ENCODE assay signal across 1 cellular context in genomic region chr6:96926425-96926824, GRCh38.
TF ChIP-seq lines count a peak whose summit lies in the region.

No MANE protein-coding gene starts in this region.

TF ChIP-seq in K562, 482 proteins besides CTCF, POLR2A, EP300 and RAD21 (continued from another document and continues in another):
- TF ChIP-seq MBD1 (CRISPR knock-in tag; IDR thresholded peaks at IDR 0.05) (no peak), PHB2 (IDR thresholded peaks at IDR 0.05; ENCODE audit: low read depth) (no peak), CCNT2 (IDR thresholded peaks at IDR 0.05; ENCODE audit: borderline replicate concordance, extremely low read depth, insufficient read length, low read depth, low read length) (no peak), SP1 (CRISPR knock-in tag; IDR thresholded peaks at IDR 0.05) (no peak), ZBTB2 (IDR thresholded peaks at IDR 0.05) (peak; percentile 79; the same call in 1 of the 2 replicates), TRIM28 (IDR thresholded peaks at IDR 0.05) (no peak), IRF1 (CRISPR knock-in tag; IDR thresholded peaks at IDR 0.05; ENCODE audit: borderline replicate concordance) (no peak), BMI1 (IDR thresholded peaks at IDR 0.05; ENCODE audit: low read length) (no peak), RCOR1 (IDR thresholded peaks at IDR 0.05; ENCODE audit: borderline replicate concordance in 1 of 2, low read depth in 2 of 2, low read length in 2 of 2) (peak in 1 of 2 experiments; percentile 71; a peak in 1 of 4 replicates), MYNN (IDR thresholded peaks at IDR 0.05) (peak; percentile 48; the same call in 1 of the 2 replicates), MYNN (CRISPR knock-in tag; IDR thresholded peaks at IDR 0.05) (no peak), CBFA2T3 (IDR thresholded peaks at IDR 0.05) (peak; percentile 93), NR4A1 (CRISPR knock-in tag; IDR thresholded peaks at IDR 0.05) (no peak), NR4A1 (tag; IDR thresholded peaks at IDR 0.05) (no peak), ARID4B (CRISPR knock-in tag; IDR thresholded peaks at IDR 0.05) (no peak), ZBTB11 (CRISPR knock-in tag; IDR thresholded peaks at IDR 0.05) (no peak), ERF (CRISPR knock-in tag; IDR thresholded peaks at IDR 0.05) (no peak), NFIX (CRISPR knock-in tag; IDR thresholded peaks at IDR 0.05; ENCODE audit: low read depth) (no peak), TAL1 (IDR thresholded peaks at IDR 0.05) (peak; percentile 74), NFIC (IDR thresholded peaks at IDR 0.05) (peak; percentile 65), SOX6 (IDR thresholded peaks at IDR 0.05) (peak; percentile 56; the same call in 1 of the 2 replicates), OTX1 (CRISPR knock-in tag; IDR thresholded peaks at IDR 0.05) (no peak), FOXK2 (conservative IDR thresholded peaks at IDR 0.05 in 1 of 2, IDR thresholded peaks at IDR 0.05 in 1 of 2; ENCODE audit: low read depth in 2 of 2) (0 out of 4 replicates have a peak, but pooled peaks of 1 of the 2 experiments have one; percentile 21), ATF2 (CRISPR knock-in tag; IDR thresholded peaks at IDR 0.05) (no peak), TBL1XR1 (IDR thresholded peaks at IDR 0.05; ENCODE audit: low read length in 2 of 2) (peak in 1 of 2 experiments; percentile 65; a peak in 1 of 4 replicates), GABPA (tag; conservative IDR thresholded peaks at IDR 0.05; ENCODE audit: low read depth) (no peak), ZNF407 (IDR thresholded peaks at IDR 0.05; ENCODE audit: low read depth) (no peak), BCOR (IDR thresholded peaks at IDR 0.05) (no peak), ZNF347 (CRISPR knock-in tag; IDR thresholded peaks at IDR 0.05; ENCODE audit: low read depth) (no peak), HMG20A (CRISPR knock-in tag; conservative IDR thresholded peaks at IDR 0.05) (no peak), MBD2 (IDR thresholded peaks at IDR 0.05; ENCODE audit: borderline replicate concordance, low read depth) (peak; percentile 29; the same call in 1 of the 2 replicates), SRSF9 (IDR thresholded peaks at IDR 0.05; ENCODE audit: borderline replicate concordance, low read depth, low read length) (no peak), ZNF311 (CRISPR knock-in tag; IDR thresholded peaks at IDR 0.05) (no peak), ZKSCAN8 (CRISPR knock-in tag; IDR thresholded peaks at IDR 0.05) (no peak), USF1 (CRISPR knock-in tag; IDR thresholded peaks at IDR 0.05) (peak; percentile 63), NR0B1 (IDR thresholded peaks at IDR 0.05; ENCODE audit: partially characterized antibody) (no peak)
